In the genomic region with DNA sequence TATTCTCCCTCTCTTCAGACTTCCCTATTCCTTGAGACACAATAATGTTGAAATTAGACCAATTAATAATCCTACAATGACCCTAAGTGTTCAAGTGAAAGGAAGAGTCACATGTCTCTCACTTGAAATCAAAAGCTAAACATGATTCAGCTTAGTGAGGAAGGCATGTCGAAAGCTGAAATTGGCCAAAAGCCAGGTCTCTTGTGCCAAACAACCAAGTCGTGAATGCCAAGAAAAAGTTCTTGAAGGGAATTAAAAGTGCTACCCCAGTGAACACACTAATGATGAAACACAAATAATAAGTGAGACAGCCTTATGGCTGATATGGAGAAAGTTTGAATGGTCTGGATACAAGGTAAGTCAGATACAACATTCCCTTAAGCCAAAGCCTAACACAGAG, we compare ENCODE assay signal across 12 cellular contexts.
DNase-seq lines count a peak whose midpoint lies in the region; ATAC-seq and TF ChIP-seq lines count a peak whose summit lies in the region.
"Had no signal": no experiment of that assay in that cellular context is flagged by ENCODE, and none has a peak within 500 bp of the region (broad histone marks: within the 10 kb centered on the region; RNA-seq: fewer than 3 reads in every experiment).

No MANE protein-coding gene starts in this region.

- peaks cover 36% of the 10 kb centered on the region for H3K36me3 Mint-ChIP-seq in endothelial cell (ENCODE audit: low read depth, unreplicated experiment)
- H3K36me3 Mint-ChIP-seq: naive thymus-derived CD8-positive, alpha-beta T cell had no signal

- TF ChIP-seq CTCF in endothelial cell (IDR thresholded peaks at IDR 0.05; ENCODE audit: unreplicated experiment) (no peak), left lung (IDR thresholded peaks at IDR 0.05) (no peak), uterus (IDR thresholded peaks at IDR 0.05) (no peak)

- peaks cover 16% of the 10 kb centered on the region for H3K4me1 Mint-ChIP-seq in endothelial cell (ENCODE audit: unreplicated experiment)
- H3K4me1 Mint-ChIP-seq: central memory CD8-positive, alpha-beta T cell had no signal

- H3K27ac ChIP-seq in left lung (peak overlapping the region; percentile 17 to 29), uterus (peak overlapping the region in 1 of 2 donors; percentile 1)

- H3K9me3 Mint-ChIP-seq in endothelial cell (ENCODE audit: unreplicated experiment), result no peaks in the 10 kb centered on the region
- H3K9me3 Mint-ChIP-seq: central memory CD8-positive, alpha-beta T cell; naive thymus-derived CD8-positive, alpha-beta T cell had no signal

- H3K9me3 ChIP-seq in left lung (no peaks in the 10 kb centered on the region), uterus (no peaks in the 10 kb centered on the region)

- H3K27ac Mint-ChIP-seq in endothelial cell (ENCODE audit: unreplicated experiment), result no peak overlapping the region
- H3K27ac Mint-ChIP-seq: stimulated activated naive CD8-positive, alpha-beta T cell treated with anti-CD3 and anti-CD28 coated beads, Interleukin-15, Interleukin-2, amounts not matched to agents 100 ng/mL and 50 ng/mL, for 24 hours had no signal

- H3K27me3 ChIP-seq in left lung (no peaks in the 10 kb centered on the region), uterus (no peaks in the 10 kb centered on the region)

- intact Hi-C loops in left lung (cut with DNase I), result no loop called here
- intact Hi-C loops in uterus (cut with DNase I; ENCODE audit: low total_unique reads), result no loop called here

- peaks cover 7% of the 10 kb centered on the region for H3K27me3 Mint-ChIP-seq in endothelial cell (ENCODE audit: unreplicated experiment)
- H3K27me3 Mint-ChIP-seq: central memory CD8-positive, alpha-beta T cell had no signal

- ATAC-seq in left lung, result peak; percentile 33
- ATAC-seq: naive thymus-derived CD8-positive, alpha-beta T cell had no signal

- no peak for TF ChIP-seq POLR2A in uterus (IDR thresholded peaks at IDR 0.05)

- H3K4me3 ChIP-seq in left lung (no peak overlapping the region), uterus (no peak overlapping the region)

- H3K36me3 ChIP-seq in left lung (peaks cover 0 to 15% of the 10 kb centered on the region in 2 donors), uterus (no peaks in the 10 kb centered on the region)

- peak; percentile 16 for DNase-seq in NCI-H345 (lab: John Stamatoyannopoulos, UW)
- no peak for DNase-seq in NCI-H345 treated with DMSO at 0.1 percent for 48 hours (lab: John Stamatoyannopoulos, UW; ENCODE audit: unreplicated experiment)
- no peak for DNase-seq in endothelial cell (ENCODE audit: low spot score)
- DNase-seq in left lung, result peak in 1 of 2 donors; percentile 46
- DNase-seq in uterus, result peak; percentile 46 to 67
- DNase-seq in GM03348 (ENCODE audit: low spot score), result no peak
- no peak for DNase-seq in stimulated activated CD4-positive, alpha-beta T cell treated with anti-CD3 and anti-CD28 coated beads, Interleukin-2, amount 100 ng/mL, for 48 hours
- no peak for DNase-seq in NCI-H2081 treated with DMSO at 0.1 percent for 48 hours (lab: John Stamatoyannopoulos, UW)
- DNase-seq: activated T-cell treated with anti-CD3 and anti-CD28 coated beads for 4 hours; naive thymus-derived CD8-positive, alpha-beta T cell had no signal

- H3K4me1 ChIP-seq in left lung (peaks cover 0 to 21% of the 10 kb centered on the region in 2 donors), uterus (no peaks in the 10 kb centered on the region)

- peak overlapping the region; percentile 43 for H3K4me3 Mint-ChIP-seq in endothelial cell (ENCODE audit: unreplicated experiment)
- H3K4me3 Mint-ChIP-seq: central memory CD8-positive, alpha-beta T cell; naive thymus-derived CD8-positive, alpha-beta T cell; stimulated activated naive CD8-positive, alpha-beta T cell treated with anti-CD3 and anti-CD28 coated beads, Interleukin-15, Interleukin-2, amounts not matched to agents 100 ng/mL and 50 ng/mL, for 24 hours had no signal

Comparison
In these comparisons a context has a peak if more than half of its experiments do, and no peak if none do; other contexts are left out.
1. DNase-seq: peak in NCI-H345 (single experiment) and uterus (2 of 2); none in NCI-H345 treated with DMSO at 0.1 percent for 48 hours (single experiment), endothelial cell (single experiment), GM03348 (single experiment), stimulated activated CD4-positive, alpha-beta T cell treated with anti-CD3 and anti-CD28 coated beads, Interleukin-2, amount 100 ng/mL, for 48 hours (0 of 2) and NCI-H2081 treated with DMSO at 0.1 percent for 48 hours (single experiment).